ENCODE assay signal across 12 cellular contexts in the genomic region with DNA sequence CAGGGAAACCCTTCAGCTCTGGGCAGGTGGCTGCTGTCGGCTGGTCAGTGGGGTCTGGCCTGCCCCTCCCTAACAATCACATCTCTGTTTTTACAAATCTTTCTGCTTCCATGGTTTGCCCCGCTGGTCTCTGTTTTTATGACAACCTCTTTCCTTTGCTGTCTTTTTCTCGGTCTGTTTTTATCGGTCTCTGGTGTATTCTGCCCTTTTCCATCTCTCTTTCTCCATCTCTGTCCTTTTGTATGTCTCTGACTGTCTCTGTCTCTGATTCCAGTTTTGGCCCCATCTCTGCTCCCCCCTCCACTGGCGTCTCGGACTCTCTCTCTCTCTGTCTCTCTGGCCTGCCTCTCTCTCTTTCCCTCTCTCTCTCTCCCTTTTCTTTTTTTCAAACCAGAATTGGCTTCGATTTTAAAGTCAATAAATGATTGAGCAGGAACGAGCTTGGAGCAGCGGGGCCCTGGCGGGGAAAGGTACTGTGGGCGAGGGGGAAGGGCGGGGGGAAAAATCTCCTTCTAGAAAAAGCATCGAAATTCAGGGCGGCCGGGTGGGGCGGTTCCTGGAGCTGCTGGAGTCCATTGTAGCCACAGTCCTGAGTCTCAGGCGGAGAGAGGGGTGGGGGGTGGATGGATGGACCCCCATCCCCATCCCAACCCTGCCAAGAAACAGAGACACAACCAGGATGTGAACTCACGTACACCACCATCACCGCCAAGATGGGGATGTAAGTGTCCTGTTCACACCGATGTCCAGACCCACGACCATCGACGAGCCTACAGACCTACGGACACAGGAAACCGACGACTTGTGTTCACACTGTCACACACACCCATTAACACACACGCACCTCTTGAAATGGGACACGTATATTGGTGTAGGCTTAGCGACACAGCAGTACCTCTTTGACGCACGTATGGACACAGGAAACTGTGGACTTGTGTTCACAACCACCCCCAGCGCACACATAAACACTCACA. TPM values are rescaled to one million over a fixed set of nuclear protein-coding genes. Genes with fewer than 3 reads are reported as not detected.
DNase-seq lines count a peak whose midpoint lies in the region; ATAC-seq lines count a peak whose summit lies in the region.
"Had no signal": no experiment of that assay in that cellular context is flagged by ENCODE, and none has a peak within 500 bp of the region (broad histone marks: within the 10 kb centered on the region; RNA-seq: fewer than 3 reads in every experiment).

No MANE protein-coding gene starts in this region.

- H3K27me3 ChIP-seq in GM23248 (replicated peaks; ENCODE audit: insufficient read depth) (no peaks in the 10 kb centered on the region), adipocyte (replicated peaks; ENCODE audit: control insufficient read depth, insufficient read depth, low read length) (no peaks in the 10 kb centered on the region), layer of hippocampus (ENCODE audit: control insufficient read depth, insufficient read depth, low read length) (no peaks in the 10 kb centered on the region), stomach smooth muscle (ENCODE audit: control insufficient read depth in 1 of 2, insufficient read depth in 2 of 2, low read length in 2 of 2) (no peaks in the 10 kb centered on the region)

- ATAC-seq in HG02571 (IDR thresholded peaks at IDR 0.05; ENCODE audit: unreplicated experiment) = no peak
- no peak for ATAC-seq in GM18907 (IDR thresholded peaks at IDR 0.05; ENCODE audit: unreplicated experiment)

- 0 out of 2 replicates have a peak, but pooled peaks cover 4% of the 10 kb centered on the region for H3K36me3 ChIP-seq in GM23248 (ENCODE audit: low read depth)
- peaks cover 6% of the 10 kb centered on the region for H3K36me3 ChIP-seq in adipocyte (ENCODE audit: control insufficient read depth, insufficient read depth, low read length, severe bottlenecking)
- peaks cover 0 to 10% of the 10 kb centered on the region in 2 donors for H3K36me3 ChIP-seq in stomach smooth muscle (ENCODE audit: control insufficient read depth in 2 of 2, insufficient read depth in 2 of 2, low read length in 2 of 2)

- H4K20me1 ChIP-seq in GM23248 (ENCODE audit: insufficient read depth) = no peaks in the 10 kb centered on the region

- no peaks in the 10 kb centered on the region for H3K9me2 ChIP-seq in GM23248 (ENCODE audit: insufficient read depth)

- peak overlapping the region; percentile 87 for H3K4me2 ChIP-seq in GM23248 (ENCODE audit: unreplicated experiment)

- no peaks in the 10 kb centered on the region for H3F3A ChIP-seq in GM23248 (ENCODE audit: insufficient read depth)

- DNase-seq in GM23248 (peak; percentile 45), adipocyte (ENCODE audit: low read depth) (no peak), T-helper 9 cell (no peak), NCI-H69 (lab: John Stamatoyannopoulos, UW) (no peak)
- DNase-seq: activated effector memory CD4-positive, alpha-beta T cell treated with Interleukin-2 at 50 U/mL for 16 hours; islet precursor cell; NCI-H1048; small intestine had no signal

- peaks cover 74% of the 10 kb centered on the region for H3K79me2 ChIP-seq in GM23248 (ENCODE audit: insufficient read depth)

- H3K9me3 ChIP-seq in GM23248 (ENCODE audit: low read depth) (no peaks in the 10 kb centered on the region), adipocyte (ENCODE audit: control insufficient read depth, low read length) (no peaks in the 10 kb centered on the region), stomach smooth muscle (ENCODE audit: control insufficient read depth in 2 of 2, low read length in 2 of 2) (no peaks in the 10 kb centered on the region)

- in situ Hi-C loops in GM23248 (cut with MboI) = no loop called here

- H3K9ac ChIP-seq in GM23248 (peak overlapping the region; percentile 100), adipocyte (ENCODE audit: low read length) (peak overlapping the region; percentile 99), stomach smooth muscle (ENCODE audit: low read length in 2 of 2) (peak overlapping the region; percentile 36 to 72)

- 44 to 50% methylated on average over 22 to 32 of the region's 32 CpGs for WGBS in GM23248 (ENCODE audit: low coverage in 1 of 2, low lambda C conversion rate in 2 of 2, missing lambda C conversion rate in 2 of 2), 2 experiments

- H3K4me1 ChIP-seq in GM23248 (ENCODE audit: insufficient read depth) (peaks cover 39% of the 10 kb centered on the region), adipocyte (ENCODE audit: control insufficient read depth, insufficient read depth, low read length) (peaks cover 39% of the 10 kb centered on the region), stomach smooth muscle (ENCODE audit: control insufficient read depth, insufficient read depth, low read length) (peaks cover 71% of the 10 kb centered on the region)

- H2AFZ ChIP-seq in GM23248 = no peak overlapping the region

- H3K27ac ChIP-seq in GM23248 (peak overlapping the region; percentile 84), layer of hippocampus (ENCODE audit: low read depth, low read length) (peak overlapping the region; percentile 84), stomach smooth muscle (ENCODE audit: low read length) (peak overlapping the region; percentile 95)

- H3K4me3 ChIP-seq in GM23248 = peak overlapping the region; percentile 99
- peak overlapping the region; percentile 88 for H3K4me3 ChIP-seq in adipocyte (ENCODE audit: low read length)
- H3K4me3 ChIP-seq in stomach smooth muscle (ENCODE audit: low read length in 2 of 2) = peak overlapping the region; percentile 87 to 90

RNA-seq across cellular contexts. Expression of a gene that starts 3.0 kb away (rescaled TPM):
- 71.0 and 81.4 TPM in 2 replicates for total RNA-seq in GM23248 (2014; rRNA removed; shearing (Covaris generic))
- polyA plus RNA-seq in GM23248 (2016; fragmentation: Nextera tagmentation; extraction: Ambion mirVana) = 59.2 and 60.8 TPM in 2 replicates

RNA-seq across cellular contexts. Expression of a gene that starts 28.9 kb away (rescaled TPM):
- not detected in 2 replicates for total RNA-seq in GM23248 (2014; rRNA removed; shearing (Covaris generic))
- not detected in 2 replicates for polyA plus RNA-seq in GM23248 (2016; fragmentation: Nextera tagmentation; extraction: Ambion mirVana)

RNA-seq across cellular contexts. Expression of a gene that starts 41.2 kb away (rescaled TPM):
- total RNA-seq in GM23248 (2014; rRNA removed; shearing (Covaris generic)) = 41.6 and 48.4 TPM in 2 replicates
- polyA plus RNA-seq in GM23248 (2016; fragmentation: Nextera tagmentation; extraction: Ambion mirVana) = 132 and 136 TPM in 2 replicates

RNA-seq across cellular contexts. Expression of a gene that starts 52.6 kb away (rescaled TPM):
- 88.5 and 107 TPM in 2 replicates for total RNA-seq in GM23248 (2014; rRNA removed; shearing (Covaris generic))
- 177 and 182 TPM in 2 replicates for polyA plus RNA-seq in GM23248 (2016; fragmentation: Nextera tagmentation; extraction: Ambion mirVana)

RNA-seq across cellular contexts. Expression of a gene that starts 59.8 kb away (rescaled TPM):
- total RNA-seq in GM23248 (2014; rRNA removed; shearing (Covaris generic)) = 1,238 and 1,432 TPM in 2 replicates
- polyA plus RNA-seq in GM23248 (2016; fragmentation: Nextera tagmentation; extraction: Ambion mirVana) = 1,015 and 1,067 TPM in 2 replicates
